Comparison of ENCODE assay signal across 2 cellular contexts in genomic region chr19:2577722-2578335, GRCh38.
TF ChIP-seq lines count a peak whose summit lies in the region.

No MANE protein-coding gene starts in this region.

TF ChIP-seq in K562, 482 proteins besides CTCF, POLR2A, EP300 and RAD21:
- TF ChIP-seq CEBPB (tag; IDR thresholded peaks at IDR 0.05) (peak; percentile 22; the same call in 1 of the 2 replicates), DIDO1 (tag; IDR thresholded peaks at IDR 0.05; ENCODE audit: low read depth) (no peak), PHB (CRISPR knock-in tag; IDR thresholded peaks at IDR 0.05) (no peak), E2F8 (IDR thresholded peaks at IDR 0.05; ENCODE audit: low read depth, partially characterized antibody) (no peak), ZNF436 (CRISPR knock-in tag; IDR thresholded peaks at IDR 0.05) (no peak)
TF ChIP-seq in K562: peak in this region for 1.

TF ChIP-seq in HepG2, 621 proteins besides CTCF, POLR2A, EP300 and RAD21 (continues in another document):
- peak; percentile 49; the same call in 1 of the 2 replicates for TF ChIP-seq CEBPB (IDR thresholded peaks at IDR 0.05; ENCODE audit: borderline replicate concordance, low read depth, low read length)
- no peak for TF ChIP-seq ZSCAN20 (CRISPR knock-in tag; IDR thresholded peaks at IDR 0.05; ENCODE audit: borderline replicate concordance)
- TF ChIP-seq RARG (CRISPR knock-in tag; IDR thresholded peaks at IDR 0.05; ENCODE audit: low read depth) = no peak
- TF ChIP-seq KIAA2018 (CRISPR knock-in tag; IDR thresholded peaks at IDR 0.05; ENCODE audit: borderline replicate concordance) = no peak
- TF ChIP-seq ATRX (CRISPR knock-in tag; IDR thresholded peaks at IDR 0.05; ENCODE audit: borderline replicate concordance) = no peak
- TF ChIP-seq ZNF773 (CRISPR knock-in tag; IDR thresholded peaks at IDR 0.05; ENCODE audit: borderline replicate concordance) = no peak
- no peak for TF ChIP-seq ZNF552 (CRISPR knock-in tag; IDR thresholded peaks at IDR 0.05; ENCODE audit: borderline replicate concordance)
- no peak for TF ChIP-seq GABPB1 (CRISPR knock-in tag; IDR thresholded peaks at IDR 0.05)
- no peak for TF ChIP-seq MAZ (IDR thresholded peaks at IDR 0.05; ENCODE audit: borderline replicate concordance, low read depth, low read length)
- TF ChIP-seq MAZ (CRISPR knock-in tag; IDR thresholded peaks at IDR 0.05; ENCODE audit: low read depth) = no peak
- TF ChIP-seq CEBPG (CRISPR knock-in tag; IDR thresholded peaks at IDR 0.05) = peak; percentile 58; the same call in 1 of the 2 replicates
- TF ChIP-seq ZNF770 (CRISPR knock-in tag; IDR thresholded peaks at IDR 0.05) = peak; percentile 41; the same call in 1 of the 2 replicates
- TF ChIP-seq TGIF2 (CRISPR knock-in tag; IDR thresholded peaks at IDR 0.05) = no peak
- no peak for TF ChIP-seq TFE3 (CRISPR knock-in tag; IDR thresholded peaks at IDR 0.05)
- TF ChIP-seq ATF7 (IDR thresholded peaks at IDR 0.05) = peak; percentile 73
- TF ChIP-seq ATF7 (CRISPR knock-in tag; IDR thresholded peaks at IDR 0.05) = no peak
- no peak for TF ChIP-seq ZNF83 (CRISPR knock-in tag; IDR thresholded peaks at IDR 0.05; ENCODE audit: borderline replicate concordance)
- 0 out of 2 replicates have a peak, but pooled peaks have one; percentile 2 for TF ChIP-seq NFKBIZ (CRISPR knock-in tag; IDR thresholded peaks at IDR 0.05)
- TF ChIP-seq MTERF4 (CRISPR knock-in tag; IDR thresholded peaks at IDR 0.05) = no peak
- TF ChIP-seq NFYC (CRISPR knock-in tag; IDR thresholded peaks at IDR 0.05) = no peak
- TF ChIP-seq ZBTB33 (CRISPR knock-in tag; IDR thresholded peaks at IDR 0.05) = no peak
- 0 out of 2 replicates have a peak, but pooled peaks have one; percentile 9 for TF ChIP-seq SALL1 (CRISPR knock-in tag; IDR thresholded peaks at IDR 0.05)
- TF ChIP-seq JUN (CRISPR knock-in tag; IDR thresholded peaks at IDR 0.05) = no peak
- TF ChIP-seq NCOA1 (CRISPR knock-in tag; IDR thresholded peaks at IDR 0.05) = no peak
- TF ChIP-seq ZNF264 (CRISPR knock-in tag; IDR thresholded peaks at IDR 0.05) = no peak
- TF ChIP-seq ZNF121 (CRISPR knock-in tag; IDR thresholded peaks at IDR 0.05) = no peak
- no peak for TF ChIP-seq RXRB (CRISPR knock-in tag; IDR thresholded peaks at IDR 0.05; ENCODE audit: borderline replicate concordance)
- TF ChIP-seq ZNF782 (CRISPR knock-in tag; IDR thresholded peaks at IDR 0.05; ENCODE audit: borderline replicate concordance) = no peak
- TF ChIP-seq ZNF460 (CRISPR knock-in tag; IDR thresholded peaks at IDR 0.05; ENCODE audit: borderline replicate concordance) = peak; percentile 41; the same call in 1 of the 2 replicates
- no peak for TF ChIP-seq ZNF441 (CRISPR knock-in tag; IDR thresholded peaks at IDR 0.05; ENCODE audit: borderline replicate concordance)
- no peak for TF ChIP-seq STAT5B (CRISPR knock-in tag; IDR thresholded peaks at IDR 0.05)
- TF ChIP-seq THAP11 (CRISPR knock-in tag; IDR thresholded peaks at IDR 0.05) = no peak
- TF ChIP-seq BHLHE40 (IDR thresholded peaks at IDR 0.05; ENCODE audit: low read length) = no peak
- TF ChIP-seq ZNF784 (CRISPR knock-in tag; IDR thresholded peaks at IDR 0.05; ENCODE audit: borderline replicate concordance) = no peak
- TF ChIP-seq ZNF777 (CRISPR knock-in tag; IDR thresholded peaks at IDR 0.05) = no peak
- TF ChIP-seq SMAD9 (CRISPR knock-in tag; IDR thresholded peaks at IDR 0.05) = no peak
- TF ChIP-seq GATAD1 (CRISPR knock-in tag; IDR thresholded peaks at IDR 0.05) = no peak
- TF ChIP-seq NPAS2 (CRISPR knock-in tag; IDR thresholded peaks at IDR 0.05; ENCODE audit: borderline replicate concordance) = no peak
- no peak for TF ChIP-seq MLLT10 (CRISPR knock-in tag; IDR thresholded peaks at IDR 0.05)
- TF ChIP-seq SETDB1 (CRISPR knock-in tag; IDR thresholded peaks at IDR 0.05; ENCODE audit: borderline replicate concordance) = no peak
- TF ChIP-seq GLMP (CRISPR knock-in tag; IDR thresholded peaks at IDR 0.05; ENCODE audit: borderline replicate concordance) = no peak
- no peak for TF ChIP-seq ZZZ3 (CRISPR knock-in tag; IDR thresholded peaks at IDR 0.05; ENCODE audit: borderline replicate concordance)
- no peak for TF ChIP-seq TERF1 (CRISPR knock-in tag; IDR thresholded peaks at IDR 0.05)
- TF ChIP-seq ZNF329 (CRISPR knock-in tag; IDR thresholded peaks at IDR 0.05; ENCODE audit: low read depth) = no peak
